In genomic region chrX:43958529-43958928, GRCh38 we compare ENCODE assay signal across 7 cellular contexts. TPM values are rescaled to one million over a fixed set of nuclear protein-coding genes. Genes with fewer than 3 reads are reported as not detected.
DNase-seq lines count a peak whose midpoint lies in the region; ATAC-seq, FAIRE-seq and TF ChIP-seq lines count a peak whose summit lies in the region.

No MANE protein-coding gene starts in this region.

- peaks cover 19% of the 10 kb centered on the region for H3K9me3 Mint-ChIP-seq in mesothelial cell of epicardium

- H3K27me3 ChIP-seq in H1 (replicated peaks in 1 of 4; ENCODE audit: control insufficient read depth in 3 of 4, extremely low read depth in 1 of 4, insufficient read depth in 3 of 4, low read length in 3 of 4), result no peaks in the 10 kb centered on the region

- H4K8ac ChIP-seq in H1 (ENCODE audit: extremely low read depth, insufficient read depth, low read length), result no peak overlapping the region

- H3K27ac Mint-ChIP-seq in mesothelial cell of epicardium, result no peak overlapping the region

- H2AK5ac ChIP-seq in H1 (ENCODE audit: low read depth, low read length), result no peak overlapping the region

- H2BK12ac ChIP-seq in H1 (ENCODE audit: low read depth, low read length), result no peak overlapping the region

- no peaks in the 10 kb centered on the region for H3K23me2 ChIP-seq in H1 (ENCODE audit: low read depth, low read length)

- no peak overlapping the region for H4K5ac ChIP-seq in H1 (ENCODE audit: insufficient read length, low read depth, low read length)

- H2AFZ ChIP-seq in H1 (ENCODE audit: low read length), result no peak overlapping the region

- ATAC-seq in GM21825 (IDR thresholded peaks at IDR 0.05; ENCODE audit: unreplicated experiment) (peak; percentile 61), GM21528 (IDR thresholded peaks at IDR 0.05; ENCODE audit: low FRiP score, unreplicated experiment) (no peak)

- H3K79me1 ChIP-seq in H1 (ENCODE audit: low read depth, low read length), result no peaks in the 10 kb centered on the region

- no peak overlapping the region for H3K9ac ChIP-seq in H1 (replicated peaks in 1 of 4; ENCODE audit: extremely low read depth in 1 of 4, low read depth in 3 of 4, low read length in 3 of 4)

- H4K20me1 ChIP-seq in H1 (replicated peaks in 1 of 2; ENCODE audit: control insufficient read depth in 1 of 2, insufficient read depth in 2 of 2, low read length in 2 of 2), result no peaks in the 10 kb centered on the region

- H2BK120ac ChIP-seq in H1 (replicated peaks; ENCODE audit: low read depth, low read length), result no peak overlapping the region

- peaks cover 4% of the 10 kb centered on the region for H3K4me1 Mint-ChIP-seq in mesothelial cell of epicardium

- no peak overlapping the region for H3K4me3 ChIP-seq in H1 (ENCODE audit: extremely low read depth in 1 of 4, insufficient read depth in 2 of 4, low read depth in 3 of 4, low read length in 4 of 4)

- H3K4ac ChIP-seq in H1 (replicated peaks; ENCODE audit: insufficient read length, low read depth, low read length), result no peak overlapping the region

- no peaks in the 10 kb centered on the region for H3K79me2 ChIP-seq in H1 (ENCODE audit: control insufficient read depth in 1 of 2, insufficient read depth in 2 of 2, low read length in 2 of 2)

- no peak overlapping the region for H3K18ac ChIP-seq in H1 (ENCODE audit: extremely low read depth, low read length)

- peak; percentile 100 for FAIRE-seq in H1 (lab: Jason Lieb, UNC)

- H3K4me2 ChIP-seq in H1 (ENCODE audit: insufficient read depth in 1 of 2, low read depth in 2 of 2, low read length in 2 of 2), result no peak overlapping the region

- no peak for TF ChIP-seq EP300 in H1 (IDR thresholded peaks at IDR 0.05; ENCODE audit: borderline replicate concordance in 1 of 2, low read depth in 2 of 2, low read length in 2 of 2)

- no peaks in the 10 kb centered on the region for H3K9me3 ChIP-seq in H1 (ENCODE audit: insufficient read depth in 2 of 2, low read depth in 1 of 2, low read length in 1 of 2)

- H3K27ac ChIP-seq in H1 (ENCODE audit: low read depth, low read length), result no peak overlapping the region

- no peak overlapping the region for H3K23ac ChIP-seq in H1 (ENCODE audit: insufficient read length)

- no peak overlapping the region for H4K91ac ChIP-seq in H1 (replicated peaks; ENCODE audit: insufficient read length, low read length)

- no peak overlapping the region for H3K14ac ChIP-seq in H1 (ENCODE audit: insufficient read length)

- H3K4me1 ChIP-seq in H1 (replicated peaks in 1 of 4; ENCODE audit: control insufficient read depth in 3 of 4, insufficient read depth in 4 of 4, low read length in 3 of 4), result no peaks in the 10 kb centered on the region

- H3K4me3 Mint-ChIP-seq in mesothelial cell of epicardium, result no peak overlapping the region

- TF ChIP-seq CTCF in H1 (IDR thresholded peaks at IDR 0.05; ENCODE audit: control extremely low read depth in 1 of 3, insufficient read depth in 1 of 3, low read depth in 1 of 3, low read length in 3 of 3) (peak in 2 of 3 experiments; percentile 65 to 91; a peak in 3 of 4 replicates), mesothelial cell of epicardium (IDR thresholded peaks at IDR 0.05; ENCODE audit: unreplicated experiment) (peak; percentile 69)

- no peak overlapping the region for H3K56ac ChIP-seq in H1 (replicated peaks; ENCODE audit: insufficient read length, low read depth, low read length)

- no peak overlapping the region for H2BK5ac ChIP-seq in H1 (ENCODE audit: low read depth, low read length)

- no peaks in the 10 kb centered on the region; a peak in 1 of 8 replicates for H3K36me3 ChIP-seq in H1 (ENCODE audit: control insufficient read depth in 2 of 4, insufficient read depth in 4 of 4, low read length in 3 of 4)

- no peak for TF ChIP-seq POLR2A in H1 (IDR thresholded peaks at IDR 0.05; ENCODE audit: control extremely low read depth in 1 of 2, low read depth in 2 of 2, low read length in 2 of 2)

- WGBS in H1 (ENCODE audit: extremely low coverage in 1 of 2, insufficient coverage in 1 of 2, insufficient read length in 1 of 2, insufficient replicate concordance in 2 of 2, low coverage in 1 of 2, low lambda C conversion rate in 2 of 2, missing lambda C conversion rate in 1 of 2), 2 experiments, result 23% methylated on average over 4 of the region's 6 CpGs; no CpG with 5 or more reads in 1 of the 2 experiments

- peaks cover 10% of the 10 kb centered on the region for H3K27me3 Mint-ChIP-seq in mesothelial cell of epicardium (ENCODE audit: low read depth)

- CTCF ChIA-PET in H1 (lab: Charles Lee; ENCODE audit: partially characterized antibody), result interaction anchor here (0.6 to 3.4 kb wide), 21 partner anchors 10 to 980 kb away, joined by 3 to 25 read pairs (median 3); no protein-coding TSS in a partner anchor

- peak; percentile 64 for DNase-seq in ELF-1 (ENCODE audit: low read depth, low spot score)
- DNase-seq in NCI-H1105 (lab: John Stamatoyannopoulos, UW), result peak; percentile 56
- DNase-seq in SK-N-DZ (ENCODE audit: low spot score), result peak; percentile 80
- DNase-seq in H1 (ENCODE audit: low read depth in 1 of 2, low spot score in 2 of 2), result no peak
- no peak for DNase-seq in mesothelial cell of epicardium (ENCODE audit: low spot score in 2 of 2, unreplicated experiment in 2 of 2)

- peak; percentile 85 to 87 for TF ChIP-seq RAD21 in H1 (IDR thresholded peaks at IDR 0.05 in 1 of 2, conservative IDR thresholded peaks at IDR 0.05 in 1 of 2; ENCODE audit: low read depth in 2 of 2, low read length in 2 of 2)

- H2BK20ac ChIP-seq in H1 (ENCODE audit: low read length), result no peak overlapping the region

- POLR2A ChIA-PET in H1 (lab: Charles Lee; ENCODE audit: partially characterized antibody), result no interaction called here

- H3K36me3 Mint-ChIP-seq in mesothelial cell of epicardium, result no peaks in the 10 kb centered on the region

- no peak overlapping the region for H2BK15ac ChIP-seq in H1 (ENCODE audit: low read length)

TF ChIP-seq in H1, 55 proteins besides CTCF, POLR2A, EP300 and RAD21:
- TF ChIP-seq CBX5 (IDR thresholded peaks at IDR 0.05; ENCODE audit: low read depth, low read length), result no peak
- no peak for TF ChIP-seq CHD1 (IDR thresholded peaks at IDR 0.05; ENCODE audit: low read depth, low read length)
- TF ChIP-seq TBP (IDR thresholded peaks at IDR 0.05; ENCODE audit: low read depth, low read length), result no peak
- no peak for TF ChIP-seq POLR2AphosphoS5 (IDR thresholded peaks at IDR 0.05; ENCODE audit: low read depth, low read length)
- no peak for TF ChIP-seq KDM1A (IDR thresholded peaks at IDR 0.05; ENCODE audit: borderline replicate concordance, low read length)
- no peak for TF ChIP-seq GABPA (IDR thresholded peaks at IDR 0.05; ENCODE audit: borderline replicate concordance, insufficient read depth, low read length)
- TF ChIP-seq SP1 (IDR thresholded peaks at IDR 0.05; ENCODE audit: low read depth, low read length), result no peak
- no peak for TF ChIP-seq SP4 (IDR thresholded peaks at IDR 0.05; ENCODE audit: low read length)
TF ChIP-seq in H1: peak in this region for 0.

RNA-seq across cellular contexts. Expression of gene NDP, which starts 14.7 kb away (rescaled TPM):
- not detected in 2 replicates for polyA plus RNA-seq in SK-N-DZ (2014; cell fraction: cytosol; rRNA removed)
- polyA plus RNA-seq in SK-N-DZ (2014; cell fraction: nucleus; rRNA removed), result not detected in 2 replicates
- 0.29 and 0.82 TPM in 2 replicates for total RNA-seq in H1 (2021; fragmentation: NEBNext Ultra II Directional; extraction: Animal tissue kit (Norgen Biotek cat#: 25700))
- polyA plus RNA-seq in H1 (2011; rRNA removed), result 0.14 and 0.26 TPM in 2 replicates
- 0.18 TPM for polyA plus RNA-seq in H1 (2011; cell fraction: cytosol; rRNA removed)
- polyA plus RNA-seq in H1 (2011; cell fraction: nucleus; rRNA removed), result 0.10 TPM
- polyA plus RNA-seq in H1 (2012, experiment 1 of 2), result 0.15 to 0.39 TPM (median 0.26 TPM) in 4 replicates
- polyA plus RNA-seq in H1 (2012, experiment 2 of 2), result not detected
- 0.32 TPM for polyA plus RNA-seq in H1 (2013, experiment 1 of 2)
- 0.26 TPM for polyA plus RNA-seq in H1 (2013, experiment 2 of 2)
- 0.13 TPM in 1 of 2 replicates, not detected in the other for polyA minus RNA-seq in H1 (2011; rRNA and poly(A)+ RNA removed)
- not detected for polyA minus RNA-seq in H1 (2011; cell fraction: cytosol; rRNA and poly(A)+ RNA removed)
- not detected for polyA minus RNA-seq in H1 (2011; cell fraction: nucleus; rRNA and poly(A)+ RNA removed)
- 0.29 to 0.66 TPM (median 0.45 TPM) in 3 replicates for total RNA-seq in mesothelial cell of epicardium

Comparison
In these comparisons a context has a peak if more than half of its experiments do, and no peak if none do; other contexts are left out.
1. DNase-seq: peak in ELF-1 (single experiment), NCI-H1105 (single experiment) and SK-N-DZ (single experiment); none in H1 (0 of 2) and mesothelial cell of epicardium (0 of 2).